31 cellular contexts compared by ENCODE assay signal in the genomic region with DNA sequence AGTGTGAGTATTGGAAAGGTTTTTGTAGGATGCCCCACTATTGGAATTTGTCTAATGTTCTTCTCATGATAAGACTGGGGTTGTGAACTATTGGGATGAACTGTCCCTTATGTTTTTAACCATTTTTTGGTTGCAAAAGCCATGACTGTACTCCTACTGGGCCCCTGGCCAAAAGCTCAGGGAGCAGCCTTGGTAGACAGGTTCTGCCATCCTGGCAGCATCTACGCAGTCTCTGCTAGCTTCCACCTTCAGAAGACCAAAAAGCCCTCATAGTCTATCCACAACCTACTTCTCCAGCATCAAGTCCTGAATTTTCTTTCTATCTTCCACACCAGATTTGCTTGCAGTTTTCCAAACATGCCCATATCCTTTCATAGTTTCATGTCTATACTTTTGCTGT.
"Had no signal": no experiment of that assay in that cellular context is flagged by ENCODE, and none has a peak within 500 bp of the region (broad histone marks: within the 10 kb centered on the region; RNA-seq: fewer than 3 reads in every experiment).

No MANE protein-coding gene starts in this region.

- H3K36me3 Mint-ChIP-seq: activated naive CD8-positive, alpha-beta T cell had no signal

- H3K27me3 Mint-ChIP-seq: activated CD8-positive, alpha-beta T cell treated with anti-CD3 and anti-CD28 coated beads for 36 hours; activated naive CD8-positive, alpha-beta T cell; activated T-helper 17 cell treated with anti-CD3 and anti-CD28 coated beads, Interleukin-2, amount 50 U/mL, for 72 hours had no signal

- H3K27me3 ChIP-seq: brain microvascular endothelial cell, cardiac muscle cell, colonic mucosa, esophagus muscularis mucosa, gastroesophageal sphincter, heart right ventricle, hepatocyte had no signal

- H3K4me3 ChIP-seq: cardiac muscle cell, colonic mucosa, esophagus muscularis mucosa, gastroesophageal sphincter, heart right ventricle, hepatocyte had no signal

- H3K9me3 Mint-ChIP-seq: activated B cell treated with CpG ODN at 0.5 μM for 24 hours; activated CD8-positive, alpha-beta T cell treated with anti-CD3 and anti-CD28 coated beads for 36 hours; activated T-cell treated with anti-CD3 and anti-CD28 coated beads, Interleukin-2, amount 50 U/mL, for 4 hours; activated T-helper 17 cell treated with anti-CD3 and anti-CD28 coated beads, Interleukin-2, amount 50 U/mL, for 72 hours; T-helper 2 cell treated with Interferon-gamma antibody and Interleukin-4, amounts not matched to agents 5 μg/mL and 100 μg/mL, for 36 hours had no signal

- ATAC-seq: activated CD4-positive, CD25-positive, alpha-beta regulatory T cell treated with anti-CD3 and anti-CD28 coated beads, Interleukin-2, amount 50 U/mL, for 24 hours; activated CD8-positive, alpha-beta T cell treated with anti-CD3 and anti-CD28 coated beads for 36 hours; activated T-cell treated with anti-CD3 and anti-CD28 coated beads, Interleukin-2, amount 50 U/mL, for 4 hours; activated T-helper 17 cell treated with anti-CD3 and anti-CD28 coated beads, Interleukin-2, amount 50 U/mL, for 72 hours; gastroesophageal sphincter; heart right ventricle; T-helper 17 cell had no signal

- DNase-seq: activated B cell treated with CpG ODN at 0.5 μM for 24 hours; activated CD4-positive, alpha-beta T cell treated with anti-CD3 and anti-CD28 coated beads for 48 hours; activated CD4-positive, alpha-beta T cell treated with anti-CD3 and anti-CD28 coated beads, Interleukin-2, amount 50 U/mL, for 1 hour; activated CD4-positive, alpha-beta T cell treated with anti-CD3 and anti-CD28 coated beads, Interleukin-2, amount 50 U/mL, for 48 hours; activated CD8-positive, alpha-beta memory T cell treated with anti-CD3 and anti-CD28 coated beads for 24 hours; activated CD8-positive, alpha-beta T cell treated with anti-CD3 and anti-CD28 coated beads for 36 hours; activated effector memory CD4-positive, alpha-beta T cell treated with Interleukin-2 at 50 U/mL for 16 hours; activated gamma-delta T cell treated with Interleukin-2 at 50 U/mL for 16 hours; activated naive CD4-positive, alpha-beta T cell treated with anti-CD3 and anti-CD28 coated beads, Interleukin-2, amount 50 U/mL, for 16 hours; activated naive CD4-positive, alpha-beta T cell treated with Interleukin-2 at 50 U/mL for 16 hours; activated T-cell treated with anti-CD3 and anti-CD28 coated beads, Interleukin-2, amount 50 U/mL, for 4 hours; amniotic stem cell; anterior cingulate cortex; brain microvascular endothelial cell; central memory CD4-positive, alpha-beta T cell; cerebellar nuclear complex; colonic mucosa; effector CD8-positive, alpha-beta T cell; foreskin melanocyte; heart right ventricle; T-helper 17 cell; T1000; WERI-Rb-1 had no signal

- H3K4me1 ChIP-seq: colonic mucosa, esophagus muscularis mucosa, gastroesophageal sphincter had no signal

- H3K9me3 ChIP-seq: colonic mucosa, esophagus muscularis mucosa, gastroesophageal sphincter, heart right ventricle had no signal

- H3K36me3 ChIP-seq: brain microvascular endothelial cell, cardiac muscle cell, colonic mucosa, esophagus muscularis mucosa, gastroesophageal sphincter, heart right ventricle, WERI-Rb-1 had no signal

- H3K27ac Mint-ChIP-seq: activated B cell treated with CpG ODN at 0.5 μM for 24 hours; activated CD8-positive, alpha-beta T cell treated with anti-CD3 and anti-CD28 coated beads for 36 hours; activated naive CD8-positive, alpha-beta T cell; activated T-helper 17 cell treated with anti-CD3 and anti-CD28 coated beads, Interleukin-2, amount 50 U/mL, for 72 hours; T-helper 17 cell; T-helper 2 cell treated with Interferon-gamma antibody and Interleukin-4, amounts not matched to agents 5 μg/mL and 100 μg/mL, for 36 hours had no signal

- H3K4me3 Mint-ChIP-seq: activated B cell treated with CpG ODN at 0.5 μM for 24 hours; activated CD8-positive, alpha-beta T cell treated with anti-CD3 and anti-CD28 coated beads for 36 hours; activated naive CD8-positive, alpha-beta T cell; activated T-cell treated with anti-CD3 and anti-CD28 coated beads, Interleukin-2, amount 50 U/mL, for 4 hours; activated T-helper 17 cell treated with anti-CD3 and anti-CD28 coated beads, Interleukin-2, amount 50 U/mL, for 72 hours; T-helper 17 cell; T-helper 2 cell treated with Interferon-gamma antibody and Interleukin-4, amounts not matched to agents 5 μg/mL and 100 μg/mL, for 36 hours had no signal

- H3K4me1 Mint-ChIP-seq: activated B cell treated with CpG ODN at 0.5 μM for 24 hours; activated T-helper 17 cell treated with anti-CD3 and anti-CD28 coated beads, Interleukin-2, amount 50 U/mL, for 72 hours; T-helper 17 cell had no signal

- H3K27ac ChIP-seq: brain microvascular endothelial cell, cardiac muscle cell, colonic mucosa, esophagus muscularis mucosa, gastroesophageal sphincter, heart right ventricle, hepatocyte, WERI-Rb-1 had no signal
